Comparison of ENCODE assay signal across 8 cellular contexts in the genomic region with DNA sequence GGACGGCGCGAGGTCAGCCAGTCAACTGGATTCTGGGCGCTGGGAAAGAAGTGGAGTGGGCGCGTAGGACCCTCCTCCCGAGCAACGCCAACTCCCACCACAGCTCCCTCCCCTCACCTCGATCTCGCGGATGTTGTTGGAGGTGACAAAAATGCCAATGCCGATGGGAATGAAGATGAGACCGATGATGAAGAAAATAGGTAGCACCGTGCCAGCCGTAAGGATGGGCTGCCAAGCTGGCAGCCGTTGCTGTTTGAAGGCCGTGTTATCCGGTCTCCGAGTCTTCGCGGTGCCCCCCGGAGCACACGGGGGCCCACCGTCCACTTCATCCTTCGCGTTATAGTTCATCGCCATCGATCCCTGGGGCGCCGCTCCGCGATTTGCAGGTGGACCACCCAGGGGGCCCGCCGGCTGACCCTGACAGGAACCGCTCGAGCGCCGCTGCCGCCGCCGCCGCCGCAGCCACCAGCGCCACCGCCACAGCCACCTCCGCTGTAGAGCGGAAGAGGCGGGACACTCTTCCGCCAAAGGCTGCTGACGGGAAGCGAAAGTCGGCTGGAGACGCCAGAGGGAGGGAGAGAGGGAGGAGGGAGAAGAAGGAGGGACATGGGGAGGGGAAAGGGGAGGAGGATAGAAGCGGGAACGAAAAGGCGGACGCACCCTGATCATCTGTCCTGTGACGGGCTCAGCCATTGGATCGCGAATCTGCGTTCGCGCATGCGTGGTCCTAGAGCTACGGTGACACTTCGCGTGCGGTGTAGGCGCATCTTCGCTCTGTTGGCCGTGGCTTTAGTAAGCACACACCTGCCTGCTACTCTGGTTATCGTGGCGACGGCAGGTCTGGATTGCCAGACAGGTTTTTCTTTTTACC. TPM values are rescaled to one million over a fixed set of nuclear protein-coding genes. Genes with fewer than 3 reads are reported as not detected.
DNase-seq lines count a peak whose midpoint lies in the region; ATAC-seq and TF ChIP-seq lines count a peak whose summit lies in the region.

TMEM30A (minus strand) TSS at position 508 of the 871 bp plus-strand sequence; CDS start at position 354, 154 bp downstream.

- DNase-seq in COLO668 (lab: John Stamatoyannopoulos, UW; ENCODE audit: unreplicated experiment) (peak; percentile 94), GM20000 (ENCODE audit: low spot score) (peak; percentile 95), HS-5 (ENCODE audit: low read depth) (peak; percentile 95), NK-92 (lab: John Stamatoyannopoulos, UW; ENCODE audit: unreplicated experiment) (peak; percentile 79), lower lobe of right lung (peak; percentile 98)
- peak; percentile 91 to 92 for DNase-seq in activated CD8-positive, alpha-beta memory T cell treated with anti-CD3 and anti-CD28 coated beads for 1 hour (ENCODE audit: extremely low read depth in 1 of 2, low read depth in 1 of 2)
- peak; percentile 92 for DNase-seq in effector CD8-positive, alpha-beta T cell (lab: John Stamatoyannopoulos, UW)
- peak; percentile 91 to 95 (median 94) for DNase-seq in stimulated activated CD4-positive, alpha-beta T cell treated with anti-CD3 and anti-CD28 coated beads, TNF-alpha, amount 100 ng/mL, for 24 hours (ENCODE audit: low read depth in 3 of 3)

- ATAC-seq in lower lobe of right lung, result peak; percentile 98 to 100

- peak within 1 kb of the TSS; percentile 89 for H3K27ac ChIP-seq in lower lobe of right lung

- intact Hi-C loops in lower lobe of right lung (cut with DNase I), result no loop called here

- H3K4me1 ChIP-seq in lower lobe of right lung, result peaks cover 44% of the 10 kb centered on the region

- H3K36me3 ChIP-seq in lower lobe of right lung, result no peaks in the 10 kb centered on the region

- no peak for TF ChIP-seq CTCF in GM20000 (IDR thresholded peaks at IDR 0.05; ENCODE audit: extremely low read depth, missing control alignments)
- no peak for TF ChIP-seq CTCF in lower lobe of right lung (IDR thresholded peaks at IDR 0.05)

- H3K4me3 ChIP-seq in lower lobe of right lung, result peak within 1 kb of the TSS; percentile 81

- no peaks in the 10 kb centered on the region for H3K9me3 ChIP-seq in lower lobe of right lung

- no peaks in the 10 kb centered on the region for H3K27me3 ChIP-seq in lower lobe of right lung (ENCODE audit: low read depth)

RNA-seq across cellular contexts. Expression of gene TMEM30A, which starts in this region (rescaled TPM):
- 178 TPM for total RNA-seq in lower lobe of right lung

Comparison
In these comparisons a context has a peak if more than half of its experiments do, and no peak if none do; other contexts are left out.
1. Peak in every context shown above with its lines: DNase-seq, ATAC-seq, H3K4me3 ChIP-seq and H3K27ac ChIP-seq.